In genomic region chr5:108258001-108258400, GRCh38 we compare ENCODE assay signal across 1 cellular context.
TF ChIP-seq lines count a peak whose summit lies in the region.

No MANE protein-coding gene starts in this region.

TF ChIP-seq in IMR-90, 13 proteins besides CTCF, POLR2A, EP300 and RAD21 (continued from another document):
- TF ChIP-seq CHD1 (IDR thresholded peaks at IDR 0.05; ENCODE audit: low read depth, low read length), result no peak
- no peak for TF ChIP-seq RCOR1 (IDR thresholded peaks at IDR 0.05; ENCODE audit: insufficient replicate concordance, low read length)
- TF ChIP-seq SMC3 (IDR thresholded peaks at IDR 0.05; ENCODE audit: low read depth, low read length), result no peak
